ENCODE assay signal across 1 cellular context in the genomic region with DNA sequence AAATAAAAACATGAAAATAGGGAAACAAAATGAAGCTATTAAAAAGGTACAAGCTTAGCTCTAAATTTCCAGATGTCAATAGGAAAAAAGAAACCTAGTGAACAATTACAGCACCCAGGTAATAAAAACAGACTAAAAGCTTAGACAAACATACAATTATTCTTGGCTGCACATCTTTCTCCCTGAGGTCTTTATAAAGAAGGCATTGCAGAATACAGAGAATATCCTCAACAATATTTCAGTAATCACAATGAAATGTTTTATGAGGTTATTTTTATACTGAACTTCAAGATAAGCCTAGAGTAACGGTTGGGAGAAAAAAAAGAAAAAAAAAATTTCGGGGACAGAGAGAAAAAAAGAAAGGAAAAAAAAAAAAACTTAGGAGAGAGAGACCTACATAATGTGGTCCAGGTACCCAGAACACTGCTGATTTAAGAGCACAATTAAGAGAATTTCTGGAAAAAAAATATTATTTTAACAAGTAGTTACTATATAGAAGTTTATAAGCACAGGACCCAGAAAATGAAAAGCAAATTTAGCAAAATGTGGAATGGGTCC.
TF ChIP-seq lines count a peak whose summit lies in the region.

No MANE protein-coding gene starts in this region.

TF ChIP-seq in HEK293, 187 proteins besides CTCF, POLR2A, EP300 and RAD21 (continued from another document):
- TF ChIP-seq ZNF311 (tag by site-specific recombination; IDR thresholded peaks at IDR 0.05; ENCODE audit: borderline replicate concordance) (no peak), FEZF1 (tag by site-specific recombination; IDR thresholded peaks at IDR 0.05) (peak; percentile 63), ZNF600 (tag by site-specific recombination; IDR thresholded peaks at IDR 0.05) (no peak), MYNN (tag by site-specific recombination; IDR thresholded peaks at IDR 0.05; ENCODE audit: borderline replicate concordance) (no peak), ZNF473 (tag by site-specific recombination; IDR thresholded peaks at IDR 0.05) (no peak), SP2 (tag by site-specific recombination; IDR thresholded peaks at IDR 0.05) (no peak), ZNF223 (tag by site-specific recombination; IDR thresholded peaks at IDR 0.05) (no peak), ZFP37 (tag by site-specific recombination; IDR thresholded peaks at IDR 0.05) (no peak), ZNF366 (tag by site-specific recombination; conservative IDR thresholded peaks at IDR 0.05) (peak; percentile 62), ZNF571 (tag by site-specific recombination; IDR thresholded peaks at IDR 0.05) (no peak), ZBTB48 (tag by site-specific recombination; IDR thresholded peaks at IDR 0.05) (no peak), ZBTB21 (tag by site-specific recombination; IDR thresholded peaks at IDR 0.05) (no peak), ZNF501 (tag by site-specific recombination; IDR thresholded peaks at IDR 0.05) (no peak), ZNF843 (tag by site-specific recombination; IDR thresholded peaks at IDR 0.05) (peak; percentile 26; the same call in 1 of the 2 replicates), SP7 (tag by site-specific recombination; IDR thresholded peaks at IDR 0.05) (peak; percentile 36), GLIS1 (tag by site-specific recombination; IDR thresholded peaks at IDR 0.05) (no peak), OSR2 (tag by site-specific recombination; IDR thresholded peaks at IDR 0.05) (peak; percentile 37; the same call in 1 of the 2 replicates), ZNF114 (tag by site-specific recombination; IDR thresholded peaks at IDR 0.05) (no peak), ZXDB (tag by site-specific recombination; IDR thresholded peaks at IDR 0.05) (0 out of 2 replicates have a peak, but pooled peaks have one; percentile 20), ZNF37A (tag by site-specific recombination; IDR thresholded peaks at IDR 0.05) (no peak), ZNF777 (tag by site-specific recombination; IDR thresholded peaks at IDR 0.05; ENCODE audit: borderline replicate concordance) (no peak)
- TF ChIP-seq, protein P1, sequence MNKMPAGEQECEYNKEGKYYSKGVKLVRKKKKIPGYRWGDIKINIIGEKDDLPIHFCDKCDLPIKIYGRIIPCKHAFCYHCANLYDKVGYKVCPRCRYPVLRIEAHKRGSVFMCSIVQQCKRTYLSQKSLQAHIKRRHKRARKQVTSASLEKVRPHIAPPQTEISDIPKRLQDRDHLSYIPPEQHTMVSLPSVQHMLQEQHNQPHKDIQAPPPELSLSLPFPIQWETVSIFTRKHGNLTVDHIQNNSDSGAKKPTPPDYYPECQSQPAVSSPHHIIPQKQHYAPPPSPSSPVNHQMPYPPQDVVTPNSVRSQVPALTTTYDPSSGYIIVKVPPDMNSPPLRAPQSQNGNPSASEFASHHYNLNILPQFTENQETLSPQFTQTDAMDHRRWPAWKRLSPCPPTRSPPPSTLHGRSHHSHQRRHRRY (tag by site-specific recombination; IDR thresholded peaks at IDR 0.05): no peak
- TF ChIP-seq, protein P2, sequence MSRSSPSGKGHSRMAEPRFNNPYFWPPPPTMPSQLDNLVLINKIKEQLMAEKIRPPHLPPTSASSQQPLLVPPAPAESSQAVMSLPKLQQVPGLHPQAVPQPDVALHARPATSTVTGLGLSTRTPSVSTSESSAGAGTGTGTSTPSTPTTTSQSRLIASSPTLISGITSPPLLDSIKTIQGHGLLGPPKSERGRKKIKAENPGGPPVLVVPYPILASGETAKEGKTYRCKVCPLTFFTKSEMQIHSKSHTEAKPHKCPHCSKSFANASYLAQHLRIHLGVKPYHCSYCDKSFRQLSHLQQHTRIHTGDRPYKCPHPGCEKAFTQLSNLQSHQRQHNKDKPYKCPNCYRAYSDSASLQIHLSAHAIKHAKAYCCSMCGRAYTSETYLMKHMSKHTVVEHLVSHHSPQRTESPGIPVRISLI (tag by site-specific recombination; IDR thresholded peaks at IDR 0.05): peak; percentile 99
- TF ChIP-seq, protein P3, sequence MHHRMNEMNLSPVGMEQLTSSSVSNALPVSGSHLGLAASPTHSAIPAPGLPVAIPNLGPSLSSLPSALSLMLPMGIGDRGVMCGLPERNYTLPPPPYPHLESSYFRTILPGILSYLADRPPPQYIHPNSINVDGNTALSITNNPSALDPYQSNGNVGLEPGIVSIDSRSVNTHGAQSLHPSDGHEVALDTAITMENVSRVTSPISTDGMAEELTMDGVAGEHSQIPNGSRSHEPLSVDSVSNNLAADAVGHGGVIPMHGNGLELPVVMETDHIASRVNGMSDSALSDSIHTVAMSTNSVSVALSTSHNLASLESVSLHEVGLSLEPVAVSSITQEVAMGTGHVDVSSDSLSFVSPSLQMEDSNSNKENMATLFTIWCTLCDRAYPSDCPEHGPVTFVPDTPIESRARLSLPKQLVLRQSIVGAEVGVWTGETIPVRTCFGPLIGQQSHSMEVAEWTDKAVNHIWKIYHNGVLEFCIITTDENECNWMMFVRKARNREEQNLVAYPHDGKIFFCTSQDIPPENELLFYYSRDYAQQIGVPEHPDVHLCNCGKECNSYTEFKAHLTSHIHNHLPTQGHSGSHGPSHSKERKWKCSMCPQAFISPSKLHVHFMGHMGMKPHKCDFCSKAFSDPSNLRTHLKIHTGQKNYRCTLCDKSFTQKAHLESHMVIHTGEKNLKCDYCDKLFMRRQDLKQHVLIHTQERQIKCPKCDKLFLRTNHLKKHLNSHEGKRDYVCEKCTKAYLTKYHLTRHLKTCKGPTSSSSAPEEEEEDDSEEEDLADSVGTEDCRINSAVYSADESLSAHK (tag by site-specific recombination; IDR thresholded peaks at IDR 0.05): no peak
- TF ChIP-seq, protein P4, sequence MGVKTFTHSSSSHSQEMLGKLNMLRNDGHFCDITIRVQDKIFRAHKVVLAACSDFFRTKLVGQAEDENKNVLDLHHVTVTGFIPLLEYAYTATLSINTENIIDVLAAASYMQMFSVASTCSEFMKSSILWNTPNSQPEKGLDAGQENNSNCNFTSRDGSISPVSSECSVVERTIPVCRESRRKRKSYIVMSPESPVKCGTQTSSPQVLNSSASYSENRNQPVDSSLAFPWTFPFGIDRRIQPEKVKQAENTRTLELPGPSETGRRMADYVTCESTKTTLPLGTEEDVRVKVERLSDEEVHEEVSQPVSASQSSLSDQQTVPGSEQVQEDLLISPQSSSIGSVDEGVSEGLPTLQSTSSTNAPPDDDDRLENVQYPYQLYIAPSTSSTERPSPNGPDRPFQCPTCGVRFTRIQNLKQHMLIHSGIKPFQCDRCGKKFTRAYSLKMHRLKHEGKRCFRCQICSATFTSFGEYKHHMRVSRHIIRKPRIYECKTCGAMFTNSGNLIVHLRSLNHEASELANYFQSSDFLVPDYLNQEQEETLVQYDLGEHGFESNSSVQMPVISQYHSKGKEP (tag by site-specific recombination; IDR thresholded peaks at IDR 0.05): 0 out of 2 replicates have a peak, but pooled peaks have one; percentile 15
- TF ChIP-seq, protein P5, sequence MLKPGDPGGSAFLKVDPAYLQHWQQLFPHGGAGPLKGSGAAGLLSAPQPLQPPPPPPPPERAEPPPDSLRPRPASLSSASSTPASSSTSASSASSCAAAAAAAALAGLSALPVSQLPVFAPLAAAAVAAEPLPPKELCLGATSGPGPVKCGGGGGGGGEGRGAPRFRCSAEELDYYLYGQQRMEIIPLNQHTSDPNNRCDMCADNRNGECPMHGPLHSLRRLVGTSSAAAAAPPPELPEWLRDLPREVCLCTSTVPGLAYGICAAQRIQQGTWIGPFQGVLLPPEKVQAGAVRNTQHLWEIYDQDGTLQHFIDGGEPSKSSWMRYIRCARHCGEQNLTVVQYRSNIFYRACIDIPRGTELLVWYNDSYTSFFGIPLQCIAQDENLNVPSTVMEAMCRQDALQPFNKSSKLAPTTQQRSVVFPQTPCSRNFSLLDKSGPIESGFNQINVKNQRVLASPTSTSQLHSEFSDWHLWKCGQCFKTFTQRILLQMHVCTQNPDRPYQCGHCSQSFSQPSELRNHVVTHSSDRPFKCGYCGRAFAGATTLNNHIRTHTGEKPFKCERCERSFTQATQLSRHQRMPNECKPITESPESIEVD (tag by site-specific recombination; IDR thresholded peaks at IDR 0.05): peak; percentile 95
- TF ChIP-seq, protein P6, sequence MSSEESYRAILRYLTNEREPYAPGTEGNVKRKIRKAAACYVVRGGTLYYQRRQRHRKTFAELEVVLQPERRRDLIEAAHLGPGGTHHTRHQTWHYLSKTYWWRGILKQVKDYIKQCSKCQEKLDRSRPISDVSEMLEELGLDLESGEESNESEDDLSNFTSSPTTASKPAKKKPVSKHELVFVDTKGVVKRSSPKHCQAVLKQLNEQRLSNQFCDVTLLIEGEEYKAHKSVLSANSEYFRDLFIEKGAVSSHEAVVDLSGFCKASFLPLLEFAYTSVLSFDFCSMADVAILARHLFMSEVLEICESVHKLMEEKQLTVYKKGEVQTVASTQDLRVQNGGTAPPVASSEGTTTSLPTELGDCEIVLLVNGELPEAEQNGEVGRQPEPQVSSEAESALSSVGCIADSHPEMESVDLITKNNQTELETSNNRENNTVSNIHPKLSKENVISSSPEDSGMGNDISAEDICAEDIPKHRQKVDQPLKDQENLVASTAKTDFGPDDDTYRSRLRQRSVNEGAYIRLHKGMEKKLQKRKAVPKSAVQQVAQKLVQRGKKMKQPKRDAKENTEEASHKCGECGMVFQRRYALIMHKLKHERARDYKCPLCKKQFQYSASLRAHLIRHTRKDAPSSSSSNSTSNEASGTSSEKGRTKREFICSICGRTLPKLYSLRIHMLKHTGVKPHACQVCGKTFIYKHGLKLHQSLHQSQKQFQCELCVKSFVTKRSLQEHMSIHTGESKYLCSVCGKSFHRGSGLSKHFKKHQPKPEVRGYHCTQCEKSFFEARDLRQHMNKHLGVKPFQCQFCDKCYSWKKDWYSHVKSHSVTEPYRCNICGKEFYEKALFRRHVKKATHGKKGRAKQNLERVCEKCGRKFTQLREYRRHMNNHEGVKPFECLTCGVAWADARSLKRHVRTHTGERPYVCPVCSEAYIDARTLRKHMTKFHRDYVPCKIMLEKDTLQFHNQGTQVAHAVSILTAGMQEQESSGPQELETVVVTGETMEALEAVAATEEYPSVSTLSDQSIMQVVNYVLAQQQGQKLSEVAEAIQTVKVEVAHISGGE (tag by site-specific recombination; conservative IDR thresholded peaks at IDR 0.05; ENCODE audit: low read depth): no peak
- TF ChIP-seq, protein P7, sequence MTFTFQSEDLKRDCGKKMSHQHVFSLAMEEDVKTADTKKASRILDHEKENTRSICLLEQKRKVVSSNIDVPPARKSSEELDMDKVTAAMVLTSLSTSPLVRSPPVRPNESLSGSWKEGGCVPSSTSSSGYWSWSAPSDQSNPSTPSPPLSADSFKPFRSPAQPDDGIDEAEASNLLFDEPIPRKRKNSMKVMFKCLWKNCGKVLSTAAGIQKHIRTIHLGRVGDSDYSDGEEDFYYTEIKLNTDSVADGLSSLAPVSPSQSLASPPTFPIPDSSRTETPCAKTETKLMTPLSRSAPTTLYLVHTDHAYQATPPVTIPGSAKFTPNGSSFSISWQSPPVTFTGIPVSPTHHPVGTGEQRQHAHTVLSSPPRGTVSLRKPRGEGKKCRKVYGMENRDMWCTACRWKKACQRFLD (tag by site-specific recombination; IDR thresholded peaks at IDR 0.05): no peak
- TF ChIP-seq, protein P8, sequence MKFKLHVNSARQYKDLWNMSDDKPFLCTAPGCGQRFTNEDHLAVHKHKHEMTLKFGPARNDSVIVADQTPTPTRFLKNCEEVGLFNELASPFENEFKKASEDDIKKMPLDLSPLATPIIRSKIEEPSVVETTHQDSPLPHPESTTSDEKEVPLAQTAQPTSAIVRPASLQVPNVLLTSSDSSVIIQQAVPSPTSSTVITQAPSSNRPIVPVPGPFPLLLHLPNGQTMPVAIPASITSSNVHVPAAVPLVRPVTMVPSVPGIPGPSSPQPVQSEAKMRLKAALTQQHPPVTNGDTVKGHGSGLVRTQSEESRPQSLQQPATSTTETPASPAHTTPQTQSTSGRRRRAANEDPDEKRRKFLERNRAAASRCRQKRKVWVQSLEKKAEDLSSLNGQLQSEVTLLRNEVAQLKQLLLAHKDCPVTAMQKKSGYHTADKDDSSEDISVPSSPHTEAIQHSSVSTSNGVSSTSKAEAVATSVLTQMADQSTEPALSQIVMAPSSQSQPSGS (tag by site-specific recombination; IDR thresholded peaks at IDR 0.05; ENCODE audit: low read depth): no peak
